Comparison of ENCODE assay signal across 34 cellular contexts in the genomic region with DNA sequence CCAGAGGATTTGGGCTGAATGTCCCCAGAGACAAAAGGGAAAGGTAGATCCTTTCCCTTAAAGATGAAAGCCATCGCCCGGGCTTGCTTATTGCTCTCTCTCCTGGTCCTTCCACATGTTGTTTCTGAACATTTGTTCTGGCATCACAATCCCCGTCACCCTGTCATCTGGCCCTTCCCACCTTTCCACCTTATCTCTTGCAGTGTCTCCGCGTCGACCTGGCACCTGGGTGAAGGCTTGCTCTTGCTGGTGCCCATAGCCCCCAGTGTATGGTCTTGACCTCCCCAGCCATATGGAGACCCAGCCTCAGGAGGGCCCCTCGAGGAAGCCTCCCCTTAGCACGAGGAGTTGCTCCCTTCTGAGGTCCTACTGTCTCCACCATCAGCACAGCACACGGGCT.
"Had no signal": no experiment of that assay in that cellular context is flagged by ENCODE, and none has a peak within 500 bp of the region (broad histone marks: within the 10 kb centered on the region; RNA-seq: fewer than 3 reads in every experiment).

No MANE protein-coding gene starts in this region.

- H3K27ac ChIP-seq: KMS-11 had no signal

- H3K27me3 ChIP-seq: MG63 had no signal

- H3K4me2 ChIP-seq: KMS-11 had no signal

- H3K9ac ChIP-seq: KMS-11 had no signal

- H3K9me3 ChIP-seq: MG63 had no signal

- DNase-seq: Karpas-422, Kasumi-1, MG63, MM.1S, MV-4-11, NCI-H1048, NCI-H1092, NCI-H1092 treated with DMSO at 0.1 percent for 48 hours, NCI-H1105, NCI-H1105 treated with DMSO at 0.1 percent for 48 hours, NCI-H1417, NCI-H1417 treated with DMSO at 0.1 percent for 48 hours, NCI-H1436, NCI-H1436 treated with DMSO at 0.1 percent for 48 hours, NCI-H146, NCI-H1694, NCI-H1694 treated with DMSO at 0.1 percent for 48 hours, NCI-H187 treated with DMSO at 0.1 percent for 48 hours, NCI-H1930, NCI-H2029, NCI-H2029 treated with DMSO at 0.1 percent for 48 hours, NCI-H2081, NCI-H2081 treated with DMSO at 0.1 percent for 48 hours, NCI-H2107, NCI-H2171, NCI-H2171 treated with DMSO at 0.1 percent for 48 hours, NCI-H2227 treated with DMSO at 0.1 percent for 48 hours, NCI-H226, NCI-H345, NCI-H446, NCI-H446 treated with DMSO at 0.1 percent for 48 hours, NCI-H510A, NCI-H510A treated with DMSO at 0.1 percent for 48 hours had no signal

- H3K4me3 ChIP-seq: MG63 had no signal

- H3K36me3 ChIP-seq: MG63 had no signal
